In genomic region chr6:151443911-151444621, GRCh38 we compare ENCODE assay signal across 1 cellular context.
TF ChIP-seq lines count a peak whose summit lies in the region.

No MANE protein-coding gene starts in this region.

TF ChIP-seq in HepG2, 621 proteins besides CTCF, POLR2A, EP300 and RAD21:
- TF ChIP-seq ZNF317 (CRISPR knock-in tag; IDR thresholded peaks at IDR 0.05) (no peak), ZFP82 (CRISPR knock-in tag; IDR thresholded peaks at IDR 0.05; ENCODE audit: borderline replicate concordance) (no peak), ZNF841 (CRISPR knock-in tag; IDR thresholded peaks at IDR 0.05; ENCODE audit: borderline replicate concordance) (no peak), MLX (CRISPR knock-in tag; IDR thresholded peaks at IDR 0.05) (no peak), PBX3 (CRISPR knock-in tag; IDR thresholded peaks at IDR 0.05; ENCODE audit: borderline replicate concordance) (no peak), KMT2B (CRISPR knock-in tag; IDR thresholded peaks at IDR 0.05) (no peak), MLXIP (CRISPR knock-in tag; IDR thresholded peaks at IDR 0.05; ENCODE audit: borderline replicate concordance) (peak; percentile 31; the same call in 1 of the 2 replicates), JUND (CRISPR knock-in tag; IDR thresholded peaks at IDR 0.05) (no peak), TP53 (CRISPR knock-in tag; conservative IDR thresholded peaks at IDR 0.05) (no peak), HDAC6 (IDR thresholded peaks at IDR 0.05; ENCODE audit: low read depth, low read length) (no peak), ZNF629 (CRISPR knock-in tag; conservative IDR thresholded peaks at IDR 0.05) (no peak), RBFOX2 (IDR thresholded peaks at IDR 0.05; ENCODE audit: low read depth, low read length) (peak; percentile 23; the same call in 1 of the 2 replicates), ZNF660 (CRISPR knock-in tag; IDR thresholded peaks at IDR 0.05; ENCODE audit: borderline replicate concordance, low read depth) (no peak), ELF4 (CRISPR knock-in tag; IDR thresholded peaks at IDR 0.05; ENCODE audit: borderline replicate concordance) (0 out of 2 replicates have a peak, but pooled peaks have one; percentile 58), ZNF776 (CRISPR knock-in tag; IDR thresholded peaks at IDR 0.05) (no peak)
